12 cellular contexts compared by ENCODE assay signal in the genomic region with DNA sequence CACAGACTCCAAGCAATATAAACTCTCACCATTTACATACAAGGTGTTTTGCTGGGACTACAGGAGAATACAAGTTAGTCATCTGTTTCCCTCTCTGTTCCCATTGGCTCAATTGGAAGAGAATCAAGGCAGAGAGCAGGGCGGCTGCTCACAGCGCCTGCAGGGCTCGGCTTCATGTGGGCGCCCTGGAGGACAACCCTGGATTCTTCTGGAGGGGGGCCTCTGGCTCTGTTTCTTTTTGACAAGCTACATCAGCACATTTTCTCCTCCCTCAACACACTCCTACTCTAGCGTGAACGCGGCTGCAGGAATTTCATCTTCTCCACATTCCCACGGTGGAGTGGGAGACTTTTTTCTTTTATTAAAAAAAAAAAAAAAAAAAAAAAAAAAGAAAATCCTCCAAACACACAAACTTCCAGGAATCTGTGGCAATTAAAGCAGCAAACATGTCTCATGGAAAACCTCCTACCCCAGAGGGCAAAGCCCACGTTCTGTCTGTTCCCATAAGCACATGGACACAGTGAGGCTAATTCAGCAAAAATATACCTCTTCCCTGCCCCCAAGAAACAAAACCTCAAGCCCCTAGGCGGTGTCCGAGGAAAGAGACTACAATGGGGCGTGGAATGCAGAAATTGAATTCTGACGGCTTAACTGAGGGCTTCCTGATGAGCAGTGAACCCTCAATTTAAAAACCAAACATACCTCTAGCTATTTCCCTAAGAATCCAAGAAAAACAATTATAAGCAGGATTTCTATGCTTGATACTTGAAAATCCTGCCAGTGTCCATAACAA. TPM values are rescaled to one million over a fixed set of nuclear protein-coding genes. Genes with fewer than 3 reads are reported as not detected.
DNase-seq lines count a peak whose midpoint lies in the region; ATAC-seq lines count a peak whose summit lies in the region.
"Had no signal": no experiment of that assay in that cellular context is flagged by ENCODE, and none has a peak within 500 bp of the region (broad histone marks: within the 10 kb centered on the region; RNA-seq: fewer than 3 reads in every experiment).

No MANE protein-coding gene starts in this region.

- no peaks in the 10 kb centered on the region for H3K36me3 Mint-ChIP-seq in stimulated activated memory B cell treated with anti-CD40 and anti-IgM and Interleukin-4, amounts not matched to agents 10 μg/mL and 1 μg/mL and 100 μg/mL, for 72 hours
- H3K36me3 Mint-ChIP-seq: activated naive CD4-positive, alpha-beta T cell treated with anti-CD3 and anti-CD28 coated beads, Interleukin-2, amount 10 ng/mL, durations not matched to agents 7 days and 5 days had no signal

- no peak for ATAC-seq in stimulated activated memory B cell treated with anti-CD40 and anti-IgM and Interleukin-4, amounts not matched to agents 10 μg/mL and 1 μg/mL and 100 μg/mL, for 72 hours
- ATAC-seq in GM19395 (IDR thresholded peaks at IDR 0.05; ENCODE audit: unreplicated experiment), result no peak

- peaks cover 84% of the 10 kb centered on the region for H3K27me3 Mint-ChIP-seq in stimulated activated memory B cell treated with anti-CD40 and anti-IgM and Interleukin-4, amounts not matched to agents 10 μg/mL and 1 μg/mL and 100 μg/mL, for 72 hours

- no peak overlapping the region for H3K4me3 Mint-ChIP-seq in stimulated activated memory B cell treated with anti-CD40 and anti-IgM and Interleukin-4, amounts not matched to agents 10 μg/mL and 1 μg/mL and 100 μg/mL, for 72 hours
- H3K4me3 Mint-ChIP-seq: activated naive CD4-positive, alpha-beta T cell treated with anti-CD3 and anti-CD28 coated beads, Interleukin-2, amount 10 ng/mL, durations not matched to agents 7 days and 5 days had no signal

- H3K27ac Mint-ChIP-seq in stimulated activated memory B cell treated with anti-CD40 and anti-IgM and Interleukin-4, amounts not matched to agents 10 μg/mL and 1 μg/mL and 100 μg/mL, for 72 hours, result no peak overlapping the region
- H3K27ac Mint-ChIP-seq: activated naive CD4-positive, alpha-beta T cell treated with anti-CD3 and anti-CD28 coated beads, Interleukin-2, amount 10 ng/mL, durations not matched to agents 7 days and 5 days had no signal

- H3K9me3 Mint-ChIP-seq in stimulated activated memory B cell treated with anti-CD40 and anti-IgM and Interleukin-4, amounts not matched to agents 10 μg/mL and 1 μg/mL and 100 μg/mL, for 72 hours, result no peaks in the 10 kb centered on the region
- H3K9me3 Mint-ChIP-seq: activated naive CD4-positive, alpha-beta T cell treated with anti-CD3 and anti-CD28 coated beads, Interleukin-2, amount 10 ng/mL, durations not matched to agents 7 days and 5 days had no signal

- DNase-seq in Daoy (ENCODE audit: low read depth) (peak; percentile 39), amniotic epithelial cell (ENCODE audit: low read depth) (peak; percentile 40), foreskin melanocyte (peak; percentile 61), non-pigmented ciliary epithelial cell (ENCODE audit: low read depth) (peak; percentile 22), T-helper 2 cell (no peak)
- no peak for DNase-seq in stimulated activated CD4-positive, alpha-beta T cell treated with anti-CD3 and anti-CD28 coated beads, Interleukin-12 subunit alpha, Interleukin-12 subunit beta, amount 100 ng/mL, for 4 hours
- DNase-seq: activated naive CD4-positive, alpha-beta T cell treated with anti-CD3 and anti-CD28 coated beads, Interleukin-2, amount 10 ng/mL, durations not matched to agents 7 days and 5 days; NCI-H1694 treated with DMSO at 0.1 percent for 48 hours; nucleus accumbens; substantia nigra had no signal

- peaks cover 16% of the 10 kb centered on the region for H3K4me1 Mint-ChIP-seq in stimulated activated memory B cell treated with anti-CD40 and anti-IgM and Interleukin-4, amounts not matched to agents 10 μg/mL and 1 μg/mL and 100 μg/mL, for 72 hours

RNA-seq across cellular contexts. Expression of gene PARD6G, which starts 50.6 kb away (rescaled TPM):
- total RNA-seq in Daoy (2014; rRNA removed; shearing (Covaris generic)), result 0.98 and 1.3 TPM in 2 replicates

Comparison
In these comparisons a context has a peak if more than half of its experiments do, and no peak if none do; other contexts are left out.
1. DNase-seq: peak in Daoy (single experiment), amniotic epithelial cell (single experiment), foreskin melanocyte (single experiment) and non-pigmented ciliary epithelial cell (single experiment); none in stimulated activated CD4-positive, alpha-beta T cell treated with anti-CD3 and anti-CD28 coated beads, Interleukin-12 subunit alpha, Interleukin-12 subunit beta, amount 100 ng/mL, for 4 hours (single experiment) and T-helper 2 cell (0 of 5).